ENCODE assay signal across 14 cellular contexts in the genomic region with DNA sequence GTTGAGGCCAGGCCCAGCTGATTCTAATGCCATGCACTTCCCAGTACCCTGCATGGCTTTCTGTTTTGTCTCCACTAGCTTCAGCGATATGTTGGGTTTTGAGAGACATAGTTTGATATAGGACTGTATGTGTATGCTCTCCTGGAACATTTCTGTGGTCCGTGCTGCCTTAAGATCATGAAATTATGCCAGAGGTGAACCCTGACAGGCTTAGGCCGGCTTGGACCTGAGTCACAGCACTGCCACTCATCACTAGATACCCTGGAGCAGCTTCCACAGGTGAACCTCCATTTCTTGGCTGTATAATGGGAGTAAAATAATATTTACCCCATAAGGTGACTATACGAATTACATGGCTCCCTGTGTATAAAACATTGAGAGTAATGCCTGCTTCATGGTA. TPM values are rescaled to one million over a fixed set of nuclear protein-coding genes. Genes with fewer than 3 reads are reported as not detected.
A peak's percentile ranks its signal among the peaks of the same experiment; 100 is the strongest.
DNase-seq lines count a peak whose midpoint lies in the region; ATAC-seq and TF ChIP-seq lines count a peak whose summit lies in the region.
"Had no signal": no experiment of that assay in that cellular context is flagged by ENCODE, and none has a peak within 500 bp of the region (broad histone marks: within the 10 kb centered on the region; RNA-seq: fewer than 3 reads in every experiment).

No MANE protein-coding gene starts in this region.

- CTCF ChIA-PET in PC-3 (lab: Charles Lee), result no interaction called here

- POLR2A ChIA-PET in PC-3 (lab: Charles Lee; ENCODE audit: unreplicated experiment), result no interaction called here

- no peak overlapping the region for H3K9ac ChIP-seq in PC-3 (ENCODE audit: low read length)
- H3K9ac ChIP-seq in mesenchymal stem cell (ENCODE audit: low read length), result no peak overlapping the region

- no peak overlapping the region for H2BK5ac ChIP-seq in mesenchymal stem cell (ENCODE audit: low read depth, low read length, poor library complexity, severe bottlenecking)

- H2AK5ac ChIP-seq in mesenchymal stem cell (ENCODE audit: low read length, severe bottlenecking), result no peak overlapping the region

- no peak overlapping the region for H4K91ac ChIP-seq in mesenchymal stem cell (ENCODE audit: low read length)

- H4K8ac ChIP-seq in mesenchymal stem cell (ENCODE audit: low read length), result no peak overlapping the region

- DNase-seq in Daoy (ENCODE audit: low read depth) (peak; percentile 6), PC-3 (peak; percentile 27), left lung (no peak), mesenchymal stem cell (no peak), ascending aorta (ENCODE audit: low spot score in 2 of 2) (no peak)
- DNase-seq: BE2C; CD4-positive, alpha-beta memory T cell; DMS79; EL had no signal

- H3K4me1 ChIP-seq in PC-3 (ENCODE audit: insufficient read depth, low read length) (peaks cover 17% of the 10 kb centered on the region), left lung (peaks cover 6 to 75% of the 10 kb centered on the region in 2 donors), mesenchymal stem cell (ENCODE audit: control insufficient read depth, insufficient read depth, low read depth, low read length) (no peaks in the 10 kb centered on the region), ascending aorta (no peaks in the 10 kb centered on the region)
- H3K4me1 ChIP-seq: BE2C had no signal

- H3K18ac ChIP-seq in mesenchymal stem cell (ENCODE audit: low read depth in 1 of 2, low read length in 2 of 2), result no peak overlapping the region

- no peak for ATAC-seq in PC-3
- ATAC-seq in esophagus mucosa, result peak; percentile 59
- ATAC-seq in left lung, result no peak
- no peak for ATAC-seq in GM18867 (IDR thresholded peaks at IDR 0.05; ENCODE audit: unreplicated experiment)
- ATAC-seq: A549 had no signal

- H3K36me3 ChIP-seq in PC-3 (ENCODE audit: low read depth, low read length) (0 out of 2 replicates have a peak, but pooled peaks cover 3% of the 10 kb centered on the region), left lung (no peaks in the 10 kb centered on the region), mesenchymal stem cell (ENCODE audit: control insufficient read depth in 1 of 2, insufficient read depth in 2 of 2, low read depth in 1 of 2, low read length in 2 of 2) (peaks cover 2 to 8% of the 10 kb centered on the region in 2 experiments), ascending aorta (no peaks in the 10 kb centered on the region)
- H3K36me3 ChIP-seq: BE2C, HAP-1 had no signal

- no peaks in the 10 kb centered on the region for H3K9me2 ChIP-seq in PC-3 (replicated peaks; ENCODE audit: low read length)

- H3K79me1 ChIP-seq in mesenchymal stem cell (replicated peaks; ENCODE audit: low read length, poor library complexity, severe bottlenecking), result peaks cover 33% of the 10 kb centered on the region

- H3K23ac ChIP-seq in mesenchymal stem cell (ENCODE audit: low read length in 2 of 2), result no peak overlapping the region

- intact Hi-C loops in PC-3 (cut with micrococcal nuclease), result no loop called here
- intact Hi-C loops in left lung (cut with DNase I), result no loop called here
- intact Hi-C loops in ascending aorta (cut with DNase I), result no loop called here

- peak overlapping the region; percentile 13; the same call in 1 of the 2 replicates for H3K4me2 ChIP-seq in PC-3 (ENCODE audit: low read length)
- no peak overlapping the region for H3K4me2 ChIP-seq in mesenchymal stem cell (ENCODE audit: low read length, poor library complexity, severe bottlenecking)
- H3K4me2 ChIP-seq: A549 had no signal

- no peaks in the 10 kb centered on the region for H3F3A ChIP-seq in PC-3 (ENCODE audit: low read length, unreplicated experiment)

- no peak overlapping the region for H3K14ac ChIP-seq in mesenchymal stem cell (ENCODE audit: low read length in 2 of 2)

- peaks cover 7% of the 10 kb centered on the region; the same call in 1 of the 2 replicates for H4K20me1 ChIP-seq in PC-3 (ENCODE audit: low read length)

- H3K9me3 ChIP-seq in PC-3 (ENCODE audit: low read length) (no peaks in the 10 kb centered on the region), left lung (no peaks in the 10 kb centered on the region), mesenchymal stem cell (ENCODE audit: control insufficient read depth, low read length) (peaks cover 5% of the 10 kb centered on the region), ascending aorta (peaks cover 0 to 3% of the 10 kb centered on the region in 2 donors)
- H3K9me3 ChIP-seq: A549, BE2C, HAP-1 had no signal

- no peak overlapping the region for H2BK12ac ChIP-seq in mesenchymal stem cell (ENCODE audit: low read length in 2 of 2)

- 100% methylated on average over 3 of the region's 4 CpGs for WGBS in mesenchymal stem cell

- H2BK120ac ChIP-seq in mesenchymal stem cell (ENCODE audit: low read depth, low read length), result no peak overlapping the region

- no peak for TF ChIP-seq CTCF in PC-3 (conservative IDR thresholded peaks at IDR 0.05; ENCODE audit: low read depth, low read length)
- TF ChIP-seq CTCF in left lung (IDR thresholded peaks at IDR 0.05), result no peak
- TF ChIP-seq CTCF in ascending aorta (IDR thresholded peaks at IDR 0.05), result no peak

- H3K27me3 ChIP-seq in PC-3 (ENCODE audit: low read length) (no peaks in the 10 kb centered on the region), left lung (no peaks in the 10 kb centered on the region), mesenchymal stem cell (ENCODE audit: control insufficient read depth in 1 of 2, insufficient read depth in 1 of 2, low read length in 2 of 2) (no peaks in the 10 kb centered on the region), ascending aorta (no peaks in the 10 kb centered on the region)

- H3K27ac ChIP-seq in PC-3 (ENCODE audit: low read length), result no peak overlapping the region
- peak overlapping the region; percentile 30 to 41 for H3K27ac ChIP-seq in left lung
- no peak overlapping the region for H3K27ac ChIP-seq in mesenchymal stem cell (ENCODE audit: low read length, poor library complexity, severe bottlenecking)
- no peak overlapping the region for H3K27ac ChIP-seq in ascending aorta
- H3K27ac ChIP-seq: A549, C4-2B had no signal

- H3K79me2 ChIP-seq in PC-3 (ENCODE audit: low read length), result peaks cover 90% of the 10 kb centered on the region

- H2AFZ ChIP-seq in PC-3 (ENCODE audit: low read length), result no peak overlapping the region
- no peak overlapping the region for H2AFZ ChIP-seq in mesenchymal stem cell (ENCODE audit: low read depth, low read length)

- H3K4me3 ChIP-seq in PC-3 (ENCODE audit: low read length), result no peak overlapping the region
- H3K4me3 ChIP-seq in left lung, result no peak overlapping the region
- H3K4me3 ChIP-seq in mesenchymal stem cell (ENCODE audit: insufficient read depth in 1 of 2, low read depth in 1 of 2, low read length in 2 of 2), result no peak overlapping the region
- no peak overlapping the region for H3K4me3 ChIP-seq in ascending aorta
- H3K4me3 ChIP-seq: A549, HAP-1 had no signal

- H3K4ac ChIP-seq in mesenchymal stem cell (ENCODE audit: low read depth in 1 of 2, low read length in 2 of 2), result no peak overlapping the region

- no peak overlapping the region for H2BK15ac ChIP-seq in mesenchymal stem cell (ENCODE audit: low read depth, poor library complexity, severe bottlenecking)

- no TSS peak for BruUV-seq in PC-3 (replicated peaks; lab: Mats Ljungman, UMichigan)

RNA-seq across cellular contexts. Expression of a gene that starts 6.4 kb away (rescaled TPM):
- total RNA-seq in Daoy (2014; rRNA removed; shearing (Covaris generic)), result 19.6 and 22.3 TPM in 2 replicates
- total RNA-seq in PC-3 (2014; rRNA removed) (58.7 and 64.5 TPM in 2 replicates), esophagus mucosa (28.0 TPM), left lung (100 to 1,000 TPM in 1 of 2 donors, 10 to 100 TPM in 1; 88.8 to 106 TPM), ascending aorta (333 TPM)
- polyA plus RNA-seq in mesenchymal stem cell (2013, experiment 1 of 2), result 12.5 TPM
- polyA plus RNA-seq in mesenchymal stem cell (2013, experiment 2 of 2), result 12.4 TPM
- polyA plus RNA-seq: CD4-positive, alpha-beta memory T cell had no signal

Comparison
In these comparisons a context has a peak if more than half of its experiments do, and no peak if none do; other contexts are left out.
1. DNase-seq: peak in Daoy (single experiment) and PC-3 (single experiment); none in left lung (0 of 2), mesenchymal stem cell (single experiment) and ascending aorta (0 of 2).
2. H3K27ac ChIP-seq: peak in left lung (2 of 2); none in PC-3 (single experiment), mesenchymal stem cell (single experiment) and ascending aorta (0 of 2).